17 cellular contexts compared by ENCODE assay signal in the genomic region with DNA sequence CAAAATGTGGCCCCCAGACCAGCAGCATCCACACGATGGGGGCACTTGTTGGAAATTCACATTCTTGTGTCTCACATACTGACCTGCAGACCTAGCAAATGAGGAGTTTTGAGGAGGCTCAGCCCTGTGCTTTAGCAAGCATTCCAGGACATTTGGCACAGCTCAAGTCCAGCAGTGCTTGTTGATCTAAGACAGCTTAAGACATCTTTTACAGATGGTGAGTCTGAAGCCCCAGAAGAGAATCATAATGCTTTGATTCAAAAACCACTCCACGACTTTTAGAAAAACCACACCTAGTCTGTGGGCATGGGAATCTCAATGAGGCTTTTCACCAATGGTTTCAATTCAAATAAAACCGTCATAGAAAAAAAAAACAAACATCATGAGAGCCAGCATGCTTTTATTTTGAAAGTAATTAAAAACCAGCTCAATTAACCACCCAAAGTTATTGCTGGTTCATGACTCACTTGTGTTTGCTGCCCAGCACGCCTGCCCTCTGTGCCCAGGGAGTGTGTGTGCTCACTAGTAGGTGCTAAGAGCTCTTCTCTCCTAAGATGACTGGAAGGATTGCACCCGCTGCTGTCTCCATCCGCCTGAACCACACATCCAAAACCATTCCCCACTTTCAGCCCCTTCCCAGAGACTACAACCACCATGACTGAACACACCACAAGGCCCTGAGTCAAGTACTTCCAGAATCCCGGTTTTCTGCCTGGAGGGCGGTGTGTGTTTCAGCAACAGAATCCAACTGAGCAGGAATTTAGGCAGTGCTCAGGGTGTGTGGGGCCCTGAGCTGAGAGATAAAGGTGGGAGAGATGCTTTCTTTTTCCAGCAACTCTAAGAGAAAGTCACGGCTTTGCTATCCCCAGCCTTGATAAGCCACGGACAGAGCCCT.
"Had no signal": no experiment of that assay in that cellular context is flagged by ENCODE, and none has a peak within 500 bp of the region (broad histone marks: within the 10 kb centered on the region; RNA-seq: fewer than 3 reads in every experiment).

No MANE protein-coding gene starts in this region.

- H3K27me3 ChIP-seq: neutrophil, thyroid gland, vagina had no signal

- ATAC-seq: activated T-helper 17 cell treated with anti-CD3 and anti-CD28 coated beads, Interleukin-2, amount 50 U/mL, for 72 hours; left cardiac atrium had no signal

- H3K4me1 Mint-ChIP-seq: activated T-helper 17 cell treated with anti-CD3 and anti-CD28 coated beads, Interleukin-2, amount 50 U/mL, for 72 hours; immature natural killer cell; naive B cell had no signal

- H3K27me3 Mint-ChIP-seq: activated T-helper 17 cell treated with anti-CD3 and anti-CD28 coated beads, Interleukin-2, amount 50 U/mL, for 72 hours had no signal

- H3K4me3 Mint-ChIP-seq: activated T-helper 17 cell treated with anti-CD3 and anti-CD28 coated beads, Interleukin-2, amount 50 U/mL, for 72 hours; immature natural killer cell; naive B cell had no signal

- H3K9me3 ChIP-seq: neutrophil, thyroid gland, vagina had no signal

- H3K36me3 Mint-ChIP-seq: immature natural killer cell, naive B cell had no signal

- H3K9me3 Mint-ChIP-seq: activated T-helper 17 cell treated with anti-CD3 and anti-CD28 coated beads, Interleukin-2, amount 50 U/mL, for 72 hours; naive B cell had no signal

- DNase-seq: activated CD4-positive, alpha-beta T cell treated with anti-CD3 and anti-CD28 coated beads, Interleukin-2, amount 50 U/mL, for 4 hours; activated CD4-positive, CD25-positive, alpha-beta regulatory T cell treated with anti-CD3 and anti-CD28 coated beads, Interleukin-2, amount 50 U/mL, for 72 hours; activated naive CD4-positive, alpha-beta T cell treated with Interleukin-2 at 50 U/mL for 16 hours; activated T-cell treated with anti-CD3 and anti-CD28 coated beads for 4 hours; anterior cingulate cortex; dermis blood vessel endothelial cell; immature natural killer cell; left cardiac atrium; naive B cell; stimulated activated CD4-positive, alpha-beta T cell treated with anti-CD3 and anti-CD28 coated beads, Interleukin-12 subunit alpha, Interleukin-12 subunit beta, amount 100 ng/mL, for 4 hours; stimulated activated CD4-positive, alpha-beta T cell treated with anti-CD3 and anti-CD28 coated beads, Interleukin-2, amount 100 ng/mL, for 24 hours; T-helper 1 cell; thyroid gland had no signal

- H3K4me3 ChIP-seq: lung, thyroid gland, vagina had no signal

- H3K27ac ChIP-seq: neutrophil, thyroid gland, vagina had no signal

- H3K4me1 ChIP-seq: thyroid gland, vagina had no signal

- H3K36me3 ChIP-seq: neutrophil, thyroid gland, vagina had no signal
